ENCODE assay signal across 1 cellular context in genomic region chr3:193592841-193593665, GRCh38.
TF ChIP-seq lines count a peak whose summit lies in the region.

Gene OPA1, plus strand, starts transcription at chr3:193593208. Its CDS starts 170 bp downstream, at chr3:193593378.

TF ChIP-seq in HepG2, 621 proteins besides CTCF, POLR2A, EP300 and RAD21 (continued from another document and continues in another):
- TF ChIP-seq ZNF710 (CRISPR knock-in tag; IDR thresholded peaks at IDR 0.05; ENCODE audit: borderline replicate concordance) (peak; percentile 79), ZNF549 (CRISPR knock-in tag; IDR thresholded peaks at IDR 0.05) (no peak; the same call in 1 of the 2 replicates), MLLT10 (CRISPR knock-in tag; IDR thresholded peaks at IDR 0.05) (no peak), MATR3 (CRISPR knock-in tag; IDR thresholded peaks at IDR 0.05) (no peak), SP4 (CRISPR knock-in tag; IDR thresholded peaks at IDR 0.05) (peak; percentile 88), SRSF1 (optimal IDR thresholded peaks at IDR 0.05; ENCODE audit: low read depth, low read length) (peak; percentile 96), ZNF563 (CRISPR knock-in tag; IDR thresholded peaks at IDR 0.05) (peak; percentile 53; the same call in 1 of the 2 replicates), TCF7 (IDR thresholded peaks at IDR 0.05; ENCODE audit: low read depth) (no peak), HDAC6 (IDR thresholded peaks at IDR 0.05; ENCODE audit: low read depth, low read length) (no peak), MTF2 (CRISPR knock-in tag; IDR thresholded peaks at IDR 0.05; ENCODE audit: borderline replicate concordance) (peak; percentile 95), ZNF282 (IDR thresholded peaks at IDR 0.05; ENCODE audit: partially characterized antibody) (no peak), AHDC1 (CRISPR knock-in tag; IDR thresholded peaks at IDR 0.05; ENCODE audit: borderline replicate concordance) (no peak), ZNF605 (CRISPR knock-in tag; IDR thresholded peaks at IDR 0.05) (peak; percentile 87), CBX2 (IDR thresholded peaks at IDR 0.05; ENCODE audit: low read depth, low read length) (no peak), CBX2 (CRISPR knock-in tag; IDR thresholded peaks at IDR 0.05; ENCODE audit: low read depth) (no peak), THAP9 (CRISPR knock-in tag; IDR thresholded peaks at IDR 0.05; ENCODE audit: borderline replicate concordance) (peak; percentile 96), AGO1 (IDR thresholded peaks at IDR 0.05; ENCODE audit: low read depth, low read length, poor library complexity, severe bottlenecking) (no peak), SNAPC2 (CRISPR knock-in tag; IDR thresholded peaks at IDR 0.05) (peak; percentile 81; the same call in 1 of the 2 replicates), ZMAT3 (CRISPR knock-in tag; conservative IDR thresholded peaks at IDR 0.05) (peak; percentile 80; the same call in 1 of the 2 replicates), TMF1 (CRISPR knock-in tag; IDR thresholded peaks at IDR 0.05; ENCODE audit: low read depth) (peak; percentile 52; the same call in 1 of the 2 replicates), MXI1 (IDR thresholded peaks at IDR 0.05; ENCODE audit: borderline replicate concordance, low read depth, low read length) (peak; percentile 94), ZNF18 (CRISPR knock-in tag; IDR thresholded peaks at IDR 0.05; ENCODE audit: insufficient replicate concordance) (peak; percentile 15), STAT6 (CRISPR knock-in tag; IDR thresholded peaks at IDR 0.05; ENCODE audit: borderline replicate concordance) (peak; percentile 86; the same call in 1 of the 2 replicates), HBP1 (CRISPR knock-in tag; IDR thresholded peaks at IDR 0.05; ENCODE audit: low read depth) (peak; percentile 87; the same call in 1 of the 2 replicates), PAWR (CRISPR knock-in tag; IDR thresholded peaks at IDR 0.05; ENCODE audit: borderline replicate concordance) (no peak), ZBTB44 (CRISPR knock-in tag; IDR thresholded peaks at IDR 0.05) (peak; percentile 85; the same call in 1 of the 2 replicates), ZNF451 (CRISPR knock-in tag; IDR thresholded peaks at IDR 0.05) (0 out of 2 replicates have a peak, but pooled peaks have one; percentile 68), HNF4G (IDR thresholded peaks at IDR 0.05; ENCODE audit: borderline replicate concordance, low read depth, low read length) (peak; percentile 72; the same call in 1 of the 2 replicates), HNF4G (CRISPR knock-in tag; IDR thresholded peaks at IDR 0.05; ENCODE audit: borderline replicate concordance, low read depth) (peak; percentile 60; the same call in 1 of the 2 replicates), GFI1 (CRISPR knock-in tag; IDR thresholded peaks at IDR 0.05; ENCODE audit: borderline replicate concordance) (no peak), FOXA1 (IDR thresholded peaks at IDR 0.05) (no peak), FOXA1 (CRISPR knock-in tag; IDR thresholded peaks at IDR 0.05) (peak; percentile 83), GMEB2 (CRISPR knock-in tag; IDR thresholded peaks at IDR 0.05; ENCODE audit: low read depth) (peak; percentile 69; the same call in 1 of the 2 replicates), MED8 (CRISPR knock-in tag; IDR thresholded peaks at IDR 0.05; ENCODE audit: insufficient replicate concordance) (peak; percentile 78), MTA3 (CRISPR knock-in tag; IDR thresholded peaks at IDR 0.05) (no peak), GATAD1 (CRISPR knock-in tag; IDR thresholded peaks at IDR 0.05) (peak; percentile 99), SP2 (CRISPR knock-in tag; IDR thresholded peaks at IDR 0.05) (peak; percentile 56; the same call in 1 of the 2 replicates), DR1 (CRISPR knock-in tag; IDR thresholded peaks at IDR 0.05) (peak; percentile 85; the same call in 1 of the 2 replicates), NR1H2 (CRISPR knock-in tag; IDR thresholded peaks at IDR 0.05; ENCODE audit: borderline replicate concordance, low read depth) (peak; percentile 68; the same call in 1 of the 2 replicates), RFX3 (CRISPR knock-in tag; IDR thresholded peaks at IDR 0.05) (no peak), MTF1 (CRISPR knock-in tag; IDR thresholded peaks at IDR 0.05) (0 out of 2 replicates have a peak, but pooled peaks have one; percentile 45), POLR2AphosphoS2 (IDR thresholded peaks at IDR 0.05; ENCODE audit: low read depth, low read length) (no peak), CEBPB (IDR thresholded peaks at IDR 0.05; ENCODE audit: borderline replicate concordance, low read depth, low read length) (peak; percentile 48; the same call in 1 of the 2 replicates)
